Comparison of ENCODE assay signal across 8 cellular contexts in genomic region chr2:55268907-55269611, GRCh38. TPM values are rescaled to one million over a fixed set of nuclear protein-coding genes. Genes with fewer than 3 reads are reported as not detected.
DNase-seq lines count a peak whose midpoint lies in the region; ATAC-seq, FAIRE-seq and TF ChIP-seq lines count a peak whose summit lies in the region.

MTIF2 (minus strand) TSS chr2:55269231; CDS start chr2:55263858, 5,373 bp downstream.

- H3K27me3 ChIP-seq in bronchial epithelial cell (ENCODE audit: control insufficient read depth, insufficient read depth, low read length): no peaks in the 10 kb centered on the region

- DNase-seq in AG08396 (ENCODE audit: low spot score) (peak; percentile 92), NCI-H2227 treated with DMSO at 0.1 percent for 48 hours (lab: John Stamatoyannopoulos, UW) (peak; percentile 97), bronchial epithelial cell (ENCODE audit: low read depth) (peak; percentile 80), immature natural killer cell (peak; percentile 93 to 94 (median 93)), smooth muscle cell of the brain vasculature (ENCODE audit: low read depth, low spot score) (peak; percentile 74)

- H3K27ac Mint-ChIP-seq in immature natural killer cell: peak within 1 kb of the TSS; percentile 94 to 96 (median 96)

- H3K36me3 ChIP-seq in bronchial epithelial cell (ENCODE audit: control insufficient read depth, insufficient read depth, low read length): peaks cover 5% of the 10 kb centered on the region

- peak within 1 kb of the TSS; percentile 94 to 98 (median 95) for H3K4me3 Mint-ChIP-seq in immature natural killer cell

- H3K36me3 Mint-ChIP-seq in immature natural killer cell: peaks cover 4 to 10% (median 5%) of the 10 kb centered on the region in 3 donors

- TF ChIP-seq CTCF in WI38 (IDR thresholded peaks at IDR 0.05; ENCODE audit: low read depth, low read length) (no peak), bronchial epithelial cell (IDR thresholded peaks at IDR 0.05; ENCODE audit: insufficient read depth, low read length, severe bottlenecking) (peak; percentile 17)

- H3K27me3 Mint-ChIP-seq in immature natural killer cell (ENCODE audit: low read depth in 3 of 3): peaks cover 1 to 17% (median 15%) of the 10 kb centered on the region in 3 donors

- peaks cover 29 to 33% of the 10 kb centered on the region in 2 donors for H3K4me1 Mint-ChIP-seq in immature natural killer cell

- peak within 1 kb of the TSS; percentile 93 for H3K4me3 ChIP-seq in WI38 (ENCODE audit: low read depth, low read length)
- H3K4me3 ChIP-seq in bronchial epithelial cell (ENCODE audit: low read depth, low read length): peak within 1 kb of the TSS; percentile 81

- no peak for FAIRE-seq in bronchial epithelial cell (lab: Jason Lieb, UNC)

- ATAC-seq in GM18907 (IDR thresholded peaks at IDR 0.05; ENCODE audit: unreplicated experiment) (peak; percentile 98), HG03159 (IDR thresholded peaks at IDR 0.05; ENCODE audit: unreplicated experiment) (peak; percentile 95)

- H3K9me3 Mint-ChIP-seq in immature natural killer cell: no peaks in the 10 kb centered on the region

RNA-seq across cellular contexts. Expression of gene MTIF2, which starts in this region (rescaled TPM):
- 70.0 and 72.1 TPM in 2 replicates for total RNA-seq in bronchial epithelial cell
- 10 to 100 TPM in 2 of 3 donors, 1 to 10 TPM in 1; 5.2 to 17.7 (median 10.6) TPM for polyA plus RNA-seq in immature natural killer cell

Comparison
In these comparisons a context has a peak if more than half of its experiments do, and no peak if none do; other contexts are left out.
1. Peak in every context shown above with its lines: DNase-seq, ATAC-seq and H3K4me3 ChIP-seq.